ENCODE assay signal across 18 cellular contexts in the genomic region with DNA sequence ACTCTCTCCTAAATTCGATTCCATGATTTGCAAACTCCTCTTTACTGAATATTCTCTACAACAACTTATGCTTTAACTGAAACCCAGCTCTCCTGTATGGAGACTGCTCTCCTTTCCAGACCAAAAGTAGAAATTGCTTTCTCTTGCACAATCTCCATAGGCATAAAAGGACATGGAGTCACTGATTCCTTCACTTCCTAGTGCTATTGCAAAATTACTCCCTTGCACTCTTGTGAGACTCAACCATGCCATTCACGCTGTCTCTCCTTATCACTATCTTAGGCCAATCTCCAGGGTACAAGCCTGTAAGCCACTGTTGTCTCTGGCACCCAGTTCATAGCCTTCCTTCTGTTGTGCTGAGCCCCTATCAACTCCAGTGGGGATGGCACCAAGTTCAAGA. TPM values are rescaled to one million over a fixed set of nuclear protein-coding genes. Genes with fewer than 3 reads are reported as not detected.
A peak's percentile ranks its signal among the peaks of the same experiment; 100 is the strongest.
DNase-seq lines count a peak whose midpoint lies in the region; ATAC-seq and TF ChIP-seq lines count a peak whose summit lies in the region.
"Had no signal": no experiment of that assay in that cellular context is flagged by ENCODE, and none has a peak within 500 bp of the region (broad histone marks: within the 10 kb centered on the region; RNA-seq: fewer than 3 reads in every experiment).

No MANE protein-coding gene starts in this region.

- H3K27me3 ChIP-seq in right atrium auricular region = no peaks in the 10 kb centered on the region
- no peaks in the 10 kb centered on the region for H3K27me3 ChIP-seq in aorta (ENCODE audit: control insufficient read depth in 1 of 2, insufficient read depth in 2 of 2, low read length in 1 of 2)
- H3K27me3 ChIP-seq in Peyer's patch = no peaks in the 10 kb centered on the region

- H3K4me3 Mint-ChIP-seq in activated naive CD8-positive, alpha-beta T cell = no peak overlapping the region
- H3K4me3 Mint-ChIP-seq: dendritic cell treated with granulocyte-macrophage colony-stimulating factor and Interleukin-4, amounts not matched to agents 40 ng/mL and 50 ng/mL, for 4 days; neural crest cell had no signal

- no peaks in the 10 kb centered on the region for H3K4me1 ChIP-seq in right atrium auricular region
- no peaks in the 10 kb centered on the region for H3K4me1 ChIP-seq in aorta (ENCODE audit: control insufficient read depth in 1 of 2, insufficient read depth in 2 of 2, low read length in 2 of 2)
- no peaks in the 10 kb centered on the region for H3K4me1 ChIP-seq in Peyer's patch
- H3K4me1 ChIP-seq: HAP-1 had no signal

- 70 to 80% methylated on average over 2 of the region's 2 CpGs for WGBS in aorta, 2 donors

- no peaks in the 10 kb centered on the region for H3K4me1 Mint-ChIP-seq in activated naive CD8-positive, alpha-beta T cell (ENCODE audit: low read depth)
- H3K4me1 Mint-ChIP-seq: neural crest cell had no signal

- H3K36me3 ChIP-seq in right atrium auricular region = peaks cover 56% of the 10 kb centered on the region
- H3K36me3 ChIP-seq in aorta (ENCODE audit: control insufficient read depth in 1 of 2, insufficient read depth in 2 of 2, low read length in 1 of 2) = peaks cover 2 to 8% of the 10 kb centered on the region in 2 donors
- H3K36me3 ChIP-seq in Peyer's patch = peaks cover 0 to 76% (median 4%) of the 10 kb centered on the region in 3 donors

- TF ChIP-seq CTCF in right atrium auricular region (IDR thresholded peaks at IDR 0.05) = no peak
- TF ChIP-seq CTCF in Peyer's patch (IDR thresholded peaks at IDR 0.05) = no peak

- peaks cover 8% of the 10 kb centered on the region for H3K36me3 Mint-ChIP-seq in activated naive CD8-positive, alpha-beta T cell

- H3K27ac Mint-ChIP-seq in activated naive CD8-positive, alpha-beta T cell = peak overlapping the region; percentile 18
- H3K27ac Mint-ChIP-seq: dendritic cell treated with granulocyte-macrophage colony-stimulating factor and Interleukin-4, amounts not matched to agents 40 ng/mL and 50 ng/mL, for 4 days had no signal

- intact Hi-C loops in Right ventricle myocardium superior (cut with DNase I) = no loop called here
- intact Hi-C loops in aorta (cut with DNase I) = no loop called here

- TF ChIP-seq POLR2A in Peyer's patch (IDR thresholded peaks at IDR 0.05) = no peak

- H3K9me3 ChIP-seq in right atrium auricular region (no peaks in the 10 kb centered on the region), aorta (ENCODE audit: control insufficient read depth, low read length) (no peaks in the 10 kb centered on the region), Peyer's patch (no peaks in the 10 kb centered on the region)
- H3K9me3 ChIP-seq: HAP-1 had no signal

- no peaks in the 10 kb centered on the region for H3K9me3 Mint-ChIP-seq in activated naive CD8-positive, alpha-beta T cell (ENCODE audit: low read depth)
- H3K9me3 Mint-ChIP-seq: dendritic cell treated with granulocyte-macrophage colony-stimulating factor and Interleukin-4, amounts not matched to agents 40 ng/mL and 50 ng/mL, for 4 days; neural crest cell had no signal

- no peaks in the 10 kb centered on the region for H3K27me3 Mint-ChIP-seq in activated naive CD8-positive, alpha-beta T cell
- H3K27me3 Mint-ChIP-seq: dendritic cell treated with granulocyte-macrophage colony-stimulating factor and Interleukin-4, amounts not matched to agents 40 ng/mL and 50 ng/mL, for 4 days had no signal

- ATAC-seq in Right ventricle myocardium superior (ENCODE audit: poor library complexity) (peak; percentile 25), aorta (ENCODE audit: low FRiP score) (peak; percentile 22), HG02759 (IDR thresholded peaks at IDR 0.05; ENCODE audit: unreplicated experiment) (no peak), HG03095 (IDR thresholded peaks at IDR 0.05; ENCODE audit: unreplicated experiment) (no peak)
- ATAC-seq: left colon had no signal

- H3K27ac ChIP-seq in right atrium auricular region (no peak overlapping the region), aorta (ENCODE audit: low read depth in 1 of 2, low read length in 2 of 2) (no peak overlapping the region), Peyer's patch (no peak overlapping the region)

- H3K4me3 ChIP-seq in right atrium auricular region (no peak overlapping the region), aorta (ENCODE audit: low read length in 2 of 2) (no peak overlapping the region), Peyer's patch (no peak overlapping the region)
- H3K4me3 ChIP-seq: HAP-1 had no signal

- DNase-seq in Right ventricle myocardium superior (no peak), right atrium auricular region (ENCODE audit: low spot score) (no peak), fibroblast of the conjunctiva (ENCODE audit: low read depth) (peak; percentile 10), aorta (no peak), Peyer's patch (no peak)
- DNase-seq: activated naive CD4-positive, alpha-beta T cell treated with anti-CD3 and anti-CD28 coated beads, Interleukin-2, amount 50 U/mL, for 16 hours; DMS79 treated with DMSO at 0.1 percent for 48 hours; glutamatergic neuron; left colon; NCI-H1092 treated with DMSO at 0.1 percent for 48 hours; NCI-H2227 treated with DMSO at 0.1 percent for 48 hours had no signal

RNA-seq across cellular contexts. Expression of gene SERPINE3, which starts 30.6 kb away (rescaled TPM):
- total RNA-seq in Right ventricle myocardium superior = not detected
- total RNA-seq in right atrium auricular region = not detected
- not detected for total RNA-seq in aorta
- polyA plus RNA-seq in aorta = not detected
- total RNA-seq in Peyer's patch = not detected
- total RNA-seq: left colon, neural crest cell had no signal
- polyA plus RNA-seq: urinary bladder had no signal

Comparison
In these comparisons a context has a peak if more than half of its experiments do, and no peak if none do; other contexts are left out.
1. ATAC-seq: peak in Right ventricle myocardium superior (single experiment) and aorta (single experiment); none in HG02759 (single experiment) and HG03095 (single experiment).